In genomic region chr21:34143783-34144182, GRCh38 we compare ENCODE assay signal across 29 cellular contexts.
"Had no signal": no experiment of that assay in that cellular context is flagged by ENCODE, and none has a peak within 500 bp of the region (broad histone marks: within the 10 kb centered on the region; RNA-seq: fewer than 3 reads in every experiment).

No MANE protein-coding gene starts in this region.

- H2AFZ ChIP-seq: hepatocyte had no signal

- H3K4me3 Mint-ChIP-seq: memory B cell; naive B cell; natural killer cell treated with Interleukin-12 subunit alpha and Interleukin-12 subunit beta and Interleukin-15 and Interleukin-18, amount 100 ng/mL, for 72 hours; stimulated activated memory B cell treated with anti-CD40 and anti-IgM and Interleukin-4, amounts not matched to agents 10 μg/mL and 1 μg/mL and 100 μg/mL, for 72 hours had no signal

- H3K9me3 Mint-ChIP-seq: natural killer cell treated with Interleukin-12 subunit alpha and Interleukin-12 subunit beta and Interleukin-15 and Interleukin-18, amount 100 ng/mL, for 72 hours had no signal

- ATAC-seq: foreskin keratinocyte; gastroesophageal sphincter; left colon; mucosa of descending colon; natural killer cell treated with Interleukin-12 subunit alpha and Interleukin-12 subunit beta and Interleukin-15 and Interleukin-18, amount 100 ng/mL, for 72 hours; stimulated activated memory B cell treated with anti-CD40 and anti-IgM and Interleukin-4, amounts not matched to agents 10 μg/mL and 1 μg/mL and 100 μg/mL, for 72 hours; stimulated activated naive CD8-positive, alpha-beta T cell treated with anti-CD3 and anti-CD28 coated beads, Interleukin-15, Interleukin-2, amounts not matched to agents 100 U/mL and 50 U/mL, for 24 hours had no signal

- H3K9me3 ChIP-seq: esophagus muscularis mucosa, gastroesophageal sphincter, heart left ventricle, ovary, psoas muscle, thoracic aorta, tibial nerve, upper lobe of left lung, uterus had no signal

- H3K27ac Mint-ChIP-seq: memory B cell; stimulated activated memory B cell treated with anti-CD40 and anti-IgM and Interleukin-4, amounts not matched to agents 10 μg/mL and 1 μg/mL and 100 μg/mL, for 72 hours had no signal

- H3K27me3 Mint-ChIP-seq: memory B cell; naive B cell; natural killer cell treated with Interleukin-12 subunit alpha and Interleukin-12 subunit beta and Interleukin-15 and Interleukin-18, amount 100 ng/mL, for 72 hours; stimulated activated memory B cell treated with anti-CD40 and anti-IgM and Interleukin-4, amounts not matched to agents 10 μg/mL and 1 μg/mL and 100 μg/mL, for 72 hours had no signal

- H3K4me3 ChIP-seq: esophagus muscularis mucosa, gastroesophageal sphincter, heart left ventricle, hepatocyte, lung, mucosa of descending colon, ovary, psoas muscle, skin epidermis, thoracic aorta, tibial nerve, upper lobe of left lung, uterus had no signal

- DNase-seq: central memory CD4-positive, alpha-beta T cell; effector CD8-positive, alpha-beta T cell; foreskin keratinocyte; left colon; left ventricle myocardium superior; mucosa of descending colon; naive B cell; occipital lobe; ovary; posterior cingulate gyrus; psoas muscle; right cardiac atrium; stimulated activated CD4-positive, alpha-beta T cell treated with anti-CD3 and anti-CD28 coated beads, Interleukin-12 subunit alpha, Interleukin-12 subunit beta, amount 100 ng/mL, for 4 hours; stimulated activated CD4-positive, alpha-beta T cell treated with anti-CD3 and anti-CD28 coated beads, Interleukin-2, amount 100 ng/mL, for 24 hours; stimulated activated CD4-positive, alpha-beta T cell treated with anti-CD3 and anti-CD28 coated beads, Interleukin-4, amount 100 ng/mL, for 24 hours; stimulated activated naive CD8-positive, alpha-beta T cell treated with anti-CD3 and anti-CD28 coated beads, Interleukin-15, Interleukin-2, amounts not matched to agents 100 U/mL and 50 U/mL, for 24 hours; upper lobe of left lung; uterus had no signal

- H3K27ac ChIP-seq: esophagus muscularis mucosa, foreskin keratinocyte, gastroesophageal sphincter, heart left ventricle, hepatocyte, ovary, psoas muscle, skin epidermis, upper lobe of left lung, uterus had no signal

- H3K27me3 ChIP-seq: esophagus muscularis mucosa, foreskin keratinocyte, gastroesophageal sphincter, heart left ventricle, hepatocyte, ovary, tibial nerve, upper lobe of left lung, uterus had no signal

- H3K4me1 ChIP-seq: foreskin keratinocyte, upper lobe of left lung, uterus had no signal

- H3K36me3 ChIP-seq: ovary, thoracic aorta, uterus had no signal

- H3K4me2 ChIP-seq: hepatocyte had no signal
